Comparison of ENCODE assay signal across 8 cellular contexts in genomic region chr18:69400976-69401474, GRCh38. TPM values are rescaled to one million over a fixed set of nuclear protein-coding genes. Genes with fewer than 3 reads are reported as not detected.
A peak's percentile ranks its signal among the peaks of the same experiment; 100 is the strongest.
DNase-seq lines count a peak whose midpoint lies in the region; ATAC-seq and TF ChIP-seq lines count a peak whose summit lies in the region.

No MANE protein-coding gene starts in this region.

- TF ChIP-seq CTCF in GM13976 (IDR thresholded peaks at IDR 0.05; ENCODE audit: borderline replicate concordance, control extremely low read depth, extremely low read depth, insufficient read depth, missing control alignments) (no peak), RWPE2 (IDR thresholded peaks at IDR 0.05; ENCODE audit: poor library complexity, severe bottlenecking) (no peak), fibroblast of pulmonary artery (IDR thresholded peaks at IDR 0.05; ENCODE audit: low read length, missing control alignments) (no peak), osteocyte (IDR thresholded peaks at IDR 0.05) (no peak)

- H3K27ac Mint-ChIP-seq in osteocyte (ENCODE audit: unreplicated experiment) = no peak overlapping the region

- DNase-seq in GM13976 (ENCODE audit: low spot score) (peak; percentile 37), RWPE2 (ENCODE audit: low spot score) (peak; percentile 41), fibroblast of pulmonary artery (ENCODE audit: low read depth) (peak; percentile 26), osteocyte (ENCODE audit: extremely low spot score, unreplicated experiment) (no peak), cortex of kidney (lab: John Stamatoyannopoulos, UW) (no peak), LoVo (ENCODE audit: low spot score) (no peak), activated gamma-delta T cell treated with Interleukin-2 at 50 U/mL for 16 hours (no peak)

- peak; percentile 38 for ATAC-seq in RWPE2 (ENCODE audit: low read depth)
- ATAC-seq in HG02759 (IDR thresholded peaks at IDR 0.05; ENCODE audit: unreplicated experiment) = no peak

- H3K4me1 Mint-ChIP-seq in osteocyte (ENCODE audit: unreplicated experiment) = peaks cover 15% of the 10 kb centered on the region

- peak overlapping the region; percentile 75 for H3K4me3 Mint-ChIP-seq in osteocyte (ENCODE audit: unreplicated experiment)

- H3K4me3 ChIP-seq in RWPE2 (ENCODE audit: severe bottlenecking) (peak overlapping the region; percentile 9), fibroblast of pulmonary artery (replicated peaks; ENCODE audit: low read depth, low read length) (peak overlapping the region; percentile 54)

- no peaks in the 10 kb centered on the region for H3K9me3 Mint-ChIP-seq in osteocyte (ENCODE audit: unreplicated experiment)

- H3K36me3 Mint-ChIP-seq in osteocyte (ENCODE audit: unreplicated experiment) = peaks cover 2% of the 10 kb centered on the region

- H3K27me3 ChIP-seq in RWPE2 (ENCODE audit: insufficient read depth, poor library complexity, severe bottlenecking) = peaks cover 68% of the 10 kb centered on the region

- no peaks in the 10 kb centered on the region for H3K9me3 ChIP-seq in RWPE2 (ENCODE audit: severe bottlenecking)

- in situ Hi-C loops in GM13976 (cut with MboI; ENCODE audit: low sequenced_read_pairs, unreplicated experiment) = no loop called here

- no peaks in the 10 kb centered on the region for H3K36me3 ChIP-seq in RWPE2 (ENCODE audit: low read depth)

- no peak overlapping the region for H3K27ac ChIP-seq in RWPE2 (ENCODE audit: poor library complexity, severe bottlenecking)

- H3K27me3 Mint-ChIP-seq in osteocyte (ENCODE audit: unreplicated experiment) = peaks cover 55% of the 10 kb centered on the region

- H3K4me1 ChIP-seq in RWPE2 (ENCODE audit: insufficient read depth, poor library complexity, severe bottlenecking) = no peaks in the 10 kb centered on the region

RNA-seq across cellular contexts. Expression of gene DOK6, which starts 0.3 kb away (rescaled TPM):
- total RNA-seq in osteocyte = 3.0 and 4.6 TPM in 2 replicates

Comparison
In these comparisons a context has a peak if more than half of its experiments do, and no peak if none do; other contexts are left out.
1. DNase-seq: peak in GM13976 (single experiment), RWPE2 (single experiment) and fibroblast of pulmonary artery (single experiment); none in osteocyte (single experiment), cortex of kidney (single experiment), LoVo (single experiment) and activated gamma-delta T cell treated with Interleukin-2 at 50 U/mL for 16 hours (single experiment).